Comparison of ENCODE assay signal across 10 cellular contexts in genomic region chr12:125340791-125341190, GRCh38.
A peak's percentile ranks its signal among the peaks of the same experiment; 100 is the strongest.
DNase-seq lines count a peak whose midpoint lies in the region; ATAC-seq, FAIRE-seq and TF ChIP-seq lines count a peak whose summit lies in the region.
"Had no signal": no experiment of that assay in that cellular context is flagged by ENCODE, and none has a peak within 500 bp of the region (broad histone marks: within the 10 kb centered on the region; RNA-seq: fewer than 3 reads in every experiment).

No MANE protein-coding gene starts in this region.

- CTCF ChIA-PET in A549 (lab: Yijun Ruan, JAX) = interaction anchor here (2.4 kb wide), 1 partner anchor 9 kb away, joined by 15 read pairs; no protein-coding TSS in a partner anchor

- DNase-seq in A549 (ENCODE audit: low read depth in 1 of 2, low spot score in 1 of 2) (peak in 1 of 2 experiments; percentile 11), M059J (ENCODE audit: low read depth) (peak; percentile 52), cerebellar cortex (ENCODE audit: low spot score) (peak; percentile 69), left lobe of liver (ENCODE audit: low spot score) (no peak), suprapubic skin (ENCODE audit: low spot score in 2 of 2) (no peak)
- DNase-seq in activated T-helper 1 cell treated with anti-CD3 and anti-CD28 coated beads, Interleukin-12 subunit alpha, Interleukin-12 subunit beta, Interleukin-2, Interleukin-4 antibody, amounts not matched to agents 30 ng/mL and 10 ng/mL and 1 ng/mL, durations not matched to agents 14 hours and 24 hours and 36 hours (ENCODE audit: low spot score) = no peak
- DNase-seq: stimulated activated CD4-positive, alpha-beta T cell treated with anti-CD3 and anti-CD28 coated beads, Interleukin-15, amount 100 ng/mL, for 24 hours had no signal

- WGBS in A549 (ENCODE audit: missing lambda C conversion rate) = 3% methylated on average over 5 of the region's 5 CpGs
- 37% methylated on average over 5 of the region's 5 CpGs for WGBS in suprapubic skin

- TF ChIP-seq EP300 in A549 (IDR thresholded peaks at IDR 0.05) = no peak
- TF ChIP-seq EP300 in suprapubic skin (IDR thresholded peaks at IDR 0.05) = no peak

- ATAC-seq in A549 (peak; percentile 19 to 25; a peak in 1 of 6 replicates), left lobe of liver (peak; percentile 66), GM21723 (IDR thresholded peaks at IDR 0.05; ENCODE audit: unreplicated experiment) (no peak), HG02840 (IDR thresholded peaks at IDR 0.05; ENCODE audit: low FRiP score, unreplicated experiment) (no peak)

- H3K27ac ChIP-seq in A549 (no peak overlapping the region), suprapubic skin (no peak overlapping the region)
- H3K27ac ChIP-seq: C4-2B had no signal

- no peak for FAIRE-seq in A549 (lab: Jason Lieb, UNC)

- H3K4me1 Mint-ChIP-seq in activated T-helper 1 cell treated with anti-CD3 and anti-CD28 coated beads, Interleukin-12 subunit alpha, Interleukin-12 subunit beta, Interleukin-2, Interleukin-4 antibody, amounts not matched to agents 30 ng/mL and 10 ng/mL and 1 ng/mL, durations not matched to agents 14 hours and 24 hours and 36 hours (ENCODE audit: low read depth) = no peaks in the 10 kb centered on the region

- no peak overlapping the region for H3K4me3 ChIP-seq in A549
- no peak overlapping the region for H3K4me3 ChIP-seq in suprapubic skin

- POLR2A ChIA-PET in A549 (lab: Yijun Ruan, JAX) = no interaction called here

- peaks cover 7% of the 10 kb centered on the region for H3K27me3 Mint-ChIP-seq in activated T-helper 1 cell treated with anti-CD3 and anti-CD28 coated beads, Interleukin-12 subunit alpha, Interleukin-12 subunit beta, Interleukin-2, Interleukin-4 antibody, amounts not matched to agents 30 ng/mL and 10 ng/mL and 1 ng/mL, durations not matched to agents 14 hours and 24 hours and 36 hours (ENCODE audit: insufficient read depth)

- H3K4me1 ChIP-seq in A549 = no peaks in the 10 kb centered on the region
- no peaks in the 10 kb centered on the region for H3K4me1 ChIP-seq in suprapubic skin

- intact Hi-C loops in activated T-helper 1 cell treated with anti-CD3 and anti-CD28 coated beads, Interleukin-12 subunit alpha, Interleukin-12 subunit beta, Interleukin-2, Interleukin-4 antibody, amounts not matched to agents 30 ng/mL and 10 ng/mL and 1 ng/mL, durations not matched to agents 14 hours and 24 hours and 36 hours (cut with micrococcal nuclease) = loop anchor here (10.0 kb wide), 1 partner anchor 156 kb away; the partner anchor contains the start of gene TMEM132B

- TF ChIP-seq CTCF in A549 (IDR thresholded peaks at IDR 0.05) = no peak
- TF ChIP-seq CTCF in suprapubic skin (IDR thresholded peaks at IDR 0.05) = no peak

- H3K4me3 Mint-ChIP-seq in activated T-helper 1 cell treated with anti-CD3 and anti-CD28 coated beads, Interleukin-12 subunit alpha, Interleukin-12 subunit beta, Interleukin-2, Interleukin-4 antibody, amounts not matched to agents 30 ng/mL and 10 ng/mL and 1 ng/mL, durations not matched to agents 14 hours and 24 hours and 36 hours = no peak overlapping the region

- no peak for TF ChIP-seq RAD21 in A549 (conservative IDR thresholded peaks at IDR 0.05 in 1 of 2, IDR thresholded peaks at IDR 0.05 in 1 of 2)

- no peaks in the 10 kb centered on the region for H3K9me3 Mint-ChIP-seq in activated T-helper 1 cell treated with anti-CD3 and anti-CD28 coated beads, Interleukin-12 subunit alpha, Interleukin-12 subunit beta, Interleukin-2, Interleukin-4 antibody, amounts not matched to agents 30 ng/mL and 10 ng/mL and 1 ng/mL, durations not matched to agents 14 hours and 24 hours and 36 hours

- no peak overlapping the region for H3K4me2 ChIP-seq in A549

- no peak overlapping the region for H3K27ac Mint-ChIP-seq in activated T-helper 1 cell treated with anti-CD3 and anti-CD28 coated beads, Interleukin-12 subunit alpha, Interleukin-12 subunit beta, Interleukin-2, Interleukin-4 antibody, amounts not matched to agents 30 ng/mL and 10 ng/mL and 1 ng/mL, durations not matched to agents 14 hours and 24 hours and 36 hours

- H3K36me3 Mint-ChIP-seq in activated T-helper 1 cell treated with anti-CD3 and anti-CD28 coated beads, Interleukin-12 subunit alpha, Interleukin-12 subunit beta, Interleukin-2, Interleukin-4 antibody, amounts not matched to agents 30 ng/mL and 10 ng/mL and 1 ng/mL, durations not matched to agents 14 hours and 24 hours and 36 hours (ENCODE audit: low read depth) = no peaks in the 10 kb centered on the region

- H3K9me3 ChIP-seq in A549 (no peaks in the 10 kb centered on the region; the same call in 2 of the 3 replicates), suprapubic skin (no peaks in the 10 kb centered on the region)

- H3K36me3 ChIP-seq in suprapubic skin = no peaks in the 10 kb centered on the region

- TF ChIP-seq POLR2A in A549 (IDR thresholded peaks at IDR 0.05; ENCODE audit: low read length) (no peak), suprapubic skin (IDR thresholded peaks at IDR 0.05) (no peak)

- H3K27me3 ChIP-seq in suprapubic skin = peaks cover 10% of the 10 kb centered on the region

TF ChIP-seq in A549, 52 proteins besides CTCF, POLR2A, EP300 and RAD21:
- no peak for TF ChIP-seq RFX5 (IDR thresholded peaks at IDR 0.05)
- no peak for TF ChIP-seq NR3C1 (IDR thresholded peaks at IDR 0.05)
- no peak for TF ChIP-seq ESRRA (IDR thresholded peaks at IDR 0.05; ENCODE audit: borderline replicate concordance, low read length)
- no peak for TF ChIP-seq CBX2 (IDR thresholded peaks at IDR 0.05; ENCODE audit: borderline replicate concordance, low read depth)
- no peak for TF ChIP-seq ZFP36 (IDR thresholded peaks at IDR 0.05; ENCODE audit: borderline replicate concordance, partially characterized antibody)
- no peak for TF ChIP-seq HOXB13 (CRISPR knock-in tag; IDR thresholded peaks at IDR 0.05; ENCODE audit: low read depth)
- no peak for TF ChIP-seq FOSB (CRISPR knock-in tag; IDR thresholded peaks at IDR 0.05)
- no peak for TF ChIP-seq CHD4 (IDR thresholded peaks at IDR 0.05; ENCODE audit: borderline replicate concordance)
- TF ChIP-seq RNF2 (IDR thresholded peaks at IDR 0.05; ENCODE audit: borderline replicate concordance, low read depth) = no peak
- no peak for TF ChIP-seq E2F6 (IDR thresholded peaks at IDR 0.05; ENCODE audit: borderline replicate concordance, low read depth)
- no peak for TF ChIP-seq EHMT2 (IDR thresholded peaks at IDR 0.05; ENCODE audit: low read depth)
- no peak for TF ChIP-seq HES2 (IDR thresholded peaks at IDR 0.05)
- no peak for TF ChIP-seq MAZ (IDR thresholded peaks at IDR 0.05; ENCODE audit: borderline replicate concordance, low read depth, low read length)
- TF ChIP-seq HMGXB4 (CRISPR knock-in tag; IDR thresholded peaks at IDR 0.05; ENCODE audit: borderline replicate concordance) = no peak
- TF ChIP-seq, protein P1, sequence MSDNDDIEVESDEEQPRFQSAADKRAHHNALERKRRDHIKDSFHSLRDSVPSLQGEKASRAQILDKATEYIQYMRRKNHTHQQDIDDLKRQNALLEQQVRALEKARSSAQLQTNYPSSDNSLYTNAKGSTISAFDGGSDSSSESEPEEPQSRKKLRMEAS (IDR thresholded peaks at IDR 0.05) = no peak
- TF ChIP-seq PHF8 (IDR thresholded peaks at IDR 0.05; ENCODE audit: borderline replicate concordance, low read depth) = no peak
- TF ChIP-seq NPAS2 (CRISPR knock-in tag; IDR thresholded peaks at IDR 0.05; ENCODE audit: borderline replicate concordance) = no peak
- TF ChIP-seq FOSL2 (IDR thresholded peaks at IDR 0.05) = no peak
- no peak for TF ChIP-seq FOSL2 (CRISPR knock-in tag; IDR thresholded peaks at IDR 0.05)
- TF ChIP-seq SREBF2 (IDR thresholded peaks at IDR 0.05) = no peak
TF ChIP-seq in A549: peak in this region for 0.

Comparison
In these comparisons a context has a peak if more than half of its experiments do, and no peak if none do; other contexts are left out.
1. ATAC-seq: peak in A549 (2 of 2) and left lobe of liver (single experiment); none in GM21723 (single experiment) and HG02840 (single experiment).
2. DNase-seq: peak in M059J (single experiment) and cerebellar cortex (single experiment); none in left lobe of liver (single experiment), suprapubic skin (0 of 2) and activated T-helper 1 cell treated with anti-CD3 and anti-CD28 coated beads, Interleukin-12 subunit alpha, Interleukin-12 subunit beta, Interleukin-2, Interleukin-4 antibody, amounts not matched to agents 30 ng/mL and 10 ng/mL and 1 ng/mL, durations not matched to agents 14 hours and 24 hours and 36 hours (single experiment).